In genomic region chr2:29108225-29108624, GRCh38 we compare ENCODE assay signal across 12 cellular contexts. TPM values are rescaled to one million over a fixed set of nuclear protein-coding genes. Genes with fewer than 3 reads are reported as not detected.
A peak's percentile ranks its signal among the peaks of the same experiment; 100 is the strongest.
DNase-seq lines count a peak whose midpoint lies in the region; ATAC-seq, FAIRE-seq and TF ChIP-seq lines count a peak whose summit lies in the region.
"Had no signal": no experiment of that assay in that cellular context is flagged by ENCODE, and none has a peak within 500 bp of the region (broad histone marks: within the 10 kb centered on the region; RNA-seq: fewer than 3 reads in every experiment).

No MANE protein-coding gene starts in this region.

- peak; percentile 96 to 98 for ATAC-seq in A549

- no peaks in the 10 kb centered on the region for H3K36me3 ChIP-seq in vagina

- H3K4me2 ChIP-seq in A549, result peak overlapping the region; percentile 69

- peak in 1 of 2 experiments; percentile 51; a peak in 2 of 5 replicates for TF ChIP-seq EP300 in A549 (IDR thresholded peaks at IDR 0.05)

- TF ChIP-seq POLR2A in A549 (IDR thresholded peaks at IDR 0.05; ENCODE audit: low read length) (no peak), vagina (IDR thresholded peaks at IDR 0.05) (no peak)

- H3K9me3 ChIP-seq in A549 (no peaks in the 10 kb centered on the region), vagina (no peaks in the 10 kb centered on the region)

- peak; percentile 54 for FAIRE-seq in A549 (lab: Jason Lieb, UNC)

- peaks cover 4% of the 10 kb centered on the region for H3K4me1 Mint-ChIP-seq in progenitor cell of endocrine pancreas (ENCODE audit: low read depth)

- TF ChIP-seq RAD21 in A549 (conservative IDR thresholded peaks at IDR 0.05 in 1 of 2, IDR thresholded peaks at IDR 0.05 in 1 of 2), result 0 out of 5 replicates have a peak, but pooled peaks of 1 of the 2 experiments have one; percentile 6

- no peak overlapping the region for H3K27ac Mint-ChIP-seq in progenitor cell of endocrine pancreas

- CTCF ChIA-PET in A549 (lab: Yijun Ruan, JAX), result interaction anchor here (0.6 to 5.2 kb wide), 6 partner anchors 7 to 149 kb away, joined by 3 to 36 read pairs (median 4); partner anchors contain the start of gene CLIP4

- intact Hi-C loops in vagina (cut with DNase I), result no loop called here

- H3K4me3 Mint-ChIP-seq in progenitor cell of endocrine pancreas (ENCODE audit: low read depth), result no peak overlapping the region

- H3K4me3 ChIP-seq in A549, result peak overlapping the region; percentile 7; the same call in 1 of the 3 replicates
- H3K4me3 ChIP-seq in vagina, result no peak overlapping the region
- H3K4me3 ChIP-seq: SK-N-MC had no signal

- H3K27me3 ChIP-seq in vagina, result no peaks in the 10 kb centered on the region

- DNase-seq in A549 (ENCODE audit: low read depth in 1 of 2, low spot score in 1 of 2) (peak; percentile 78 to 90), HT-29 (ENCODE audit: low spot score) (peak; percentile 55), astrocyte of the hippocampus (ENCODE audit: low read depth, low spot score) (peak; percentile 83), iris pigment epithelial cell (ENCODE audit: low read depth) (peak; percentile 98), T-helper 9 cell (no peak), NCI-H1105 (lab: John Stamatoyannopoulos, UW) (no peak), vagina (ENCODE audit: extremely low spot score in 2 of 2) (no peak), progenitor cell of endocrine pancreas (ENCODE audit: low spot score, unreplicated experiment) (no peak)
- DNase-seq: stimulated activated CD4-positive, alpha-beta T cell treated with anti-CD3 and anti-CD28 coated beads, Interleukin-4, amount 100 ng/mL, for 24 hours had no signal

- H3K9me3 Mint-ChIP-seq in progenitor cell of endocrine pancreas (ENCODE audit: low read depth), result no peaks in the 10 kb centered on the region

- H3K27ac ChIP-seq in A549, result peak overlapping the region; percentile 83 to 85
- H3K27ac ChIP-seq in vagina, result no peak overlapping the region
- H3K27ac ChIP-seq: C4-2B, SK-N-MC had no signal

- no peak for TF ChIP-seq CTCF in A549 (IDR thresholded peaks at IDR 0.05)
- no peak for TF ChIP-seq CTCF in vagina (IDR thresholded peaks at IDR 0.05)
- TF ChIP-seq CTCF in progenitor cell of endocrine pancreas (IDR thresholded peaks at IDR 0.05; ENCODE audit: unreplicated experiment), result no peak

- no peaks in the 10 kb centered on the region for H3K36me3 Mint-ChIP-seq in progenitor cell of endocrine pancreas (ENCODE audit: insufficient read depth)

- POLR2A ChIA-PET in A549 (lab: Yijun Ruan, JAX), result interaction anchor here (4.2 kb wide), 1 partner anchor 9 kb away, joined by 24 read pairs; no protein-coding TSS in a partner anchor

- H3K4me1 ChIP-seq in A549 (peaks cover 60% of the 10 kb centered on the region), vagina (no peaks in the 10 kb centered on the region)

- peaks cover 4% of the 10 kb centered on the region for H3K27me3 Mint-ChIP-seq in progenitor cell of endocrine pancreas

- WGBS in A549 (ENCODE audit: missing lambda C conversion rate), result 16% methylated on average over 8 of the region's 8 CpGs

TF ChIP-seq in A549, 52 proteins besides CTCF, POLR2A, EP300 and RAD21:
- TF ChIP-seq KDM1A (IDR thresholded peaks at IDR 0.05; ENCODE audit: low read depth) (no peak), SMC3 (IDR thresholded peaks at IDR 0.05) (0 out of 3 replicates have a peak, but pooled peaks have one; percentile 20), FOSL2 (IDR thresholded peaks at IDR 0.05) (peak; percentile 74), FOSL2 (CRISPR knock-in tag; IDR thresholded peaks at IDR 0.05) (peak; percentile 89), CBX8 (IDR thresholded peaks at IDR 0.05) (no peak), ZC3H11A (IDR thresholded peaks at IDR 0.05) (no peak), CEBPB (IDR thresholded peaks at IDR 0.05) (peak; percentile 77 to 86), MAFK (IDR thresholded peaks at IDR 0.05; ENCODE audit: partially characterized antibody) (peak; percentile 19), E2F6 (IDR thresholded peaks at IDR 0.05; ENCODE audit: borderline replicate concordance, low read depth) (peak; percentile 66; the same call in 1 of the 2 replicates), JUNB (IDR thresholded peaks at IDR 0.05) (peak; percentile 44; the same call in 1 of the 2 replicates), FOSB (CRISPR knock-in tag; IDR thresholded peaks at IDR 0.05) (no peak), MAX (IDR thresholded peaks at IDR 0.05) (peak; percentile 81), JUN (IDR thresholded peaks at IDR 0.05) (peak in 1 of 2 experiments; percentile 63; a peak in 3 of 5 replicates)

RNA-seq across cellular contexts. Expression of gene CLIP4, which starts 7.0 kb away (rescaled TPM):
- polyA plus RNA-seq in A549 (2011; rRNA removed) (77.2 and 99.1 TPM in 2 replicates), A549 (2017; fragmentation: RNase III; extraction: RNeasy Plus Mini Kit Qiagen cat#74134 plus additional on column Dnase treatment) (38.6 to 53.6 TPM (median 51.1 TPM) in 3 replicates)
- polyA plus RNA-seq in A549 (2012; cell fraction: cytosol; rRNA removed), result 13.0 and 13.3 TPM in 2 replicates
- polyA plus RNA-seq in A549 (2012; cell fraction: nucleus; rRNA removed), result 16.3 and 25.3 TPM in 2 replicates
- polyA minus RNA-seq in A549 (2011; rRNA and poly(A)+ RNA removed), result 70.3 and 94.6 TPM in 2 replicates
- total RNA-seq in HT-29 (2014; rRNA removed; shearing (Covaris generic)), result 9.1 and 11.3 TPM in 2 replicates
- total RNA-seq in vagina (63.1 TPM), progenitor cell of endocrine pancreas (13.7 and 16.0 TPM in 2 replicates)

RNA-seq across cellular contexts. Expression of gene PCARE, which starts 33.9 kb away (rescaled TPM):
- polyA plus RNA-seq in A549 (2011; rRNA removed), result not detected in 2 replicates
- not detected in 2 replicates for polyA plus RNA-seq in A549 (2012; cell fraction: cytosol; rRNA removed)
- not detected in 2 replicates for polyA plus RNA-seq in A549 (2012; cell fraction: nucleus; rRNA removed)
- not detected in 3 replicates for polyA plus RNA-seq in A549 (2017; fragmentation: RNase III; extraction: RNeasy Plus Mini Kit Qiagen cat#74134 plus additional on column Dnase treatment)
- polyA minus RNA-seq in A549 (2011; rRNA and poly(A)+ RNA removed), result not detected in 2 replicates
- total RNA-seq in HT-29 (2014; rRNA removed; shearing (Covaris generic)), result not detected in 2 replicates
- total RNA-seq in vagina, result not detected
- total RNA-seq in progenitor cell of endocrine pancreas, result not detected in 2 replicates
- total RNA-seq: ureter had no signal

Comparison
In these comparisons a context has a peak if more than half of its experiments do, and no peak if none do; other contexts are left out.
1. DNase-seq: peak in A549 (2 of 2), HT-29 (single experiment), astrocyte of the hippocampus (single experiment) and iris pigment epithelial cell (single experiment); none in T-helper 9 cell (single experiment), NCI-H1105 (single experiment), vagina (0 of 2) and progenitor cell of endocrine pancreas (single experiment).